ENCODE assay signal across 9 cellular contexts in genomic region chrX:120457766-120458180, GRCh38. TPM values are rescaled to one million over a fixed set of nuclear protein-coding genes. Genes with fewer than 3 reads are reported as not detected.
DNase-seq lines count a peak whose midpoint lies in the region; ATAC-seq and TF ChIP-seq lines count a peak whose summit lies in the region.
"Had no signal": no experiment of that assay in that cellular context is flagged by ENCODE, and none has a peak within 500 bp of the region (broad histone marks: within the 10 kb centered on the region; RNA-seq: fewer than 3 reads in every experiment).

No MANE protein-coding gene starts in this region.

- no peak for TF ChIP-seq CTCF in left ventricle myocardium inferior (IDR thresholded peaks at IDR 0.05; ENCODE audit: borderline replicate concordance)

- peak overlapping the region in 3 of 4 donors; percentile 44 to 74 (median 48) for H3K4me3 Mint-ChIP-seq in CD4-positive, CD25-positive, alpha-beta regulatory T cell

- peak overlapping the region in 2 of 3 donors; percentile 26 to 48 for H3K27ac Mint-ChIP-seq in CD4-positive, CD25-positive, alpha-beta regulatory T cell
- H3K27ac Mint-ChIP-seq: IgD-negative memory B cell had no signal

- DNase-seq in CD4-positive, CD25-positive, alpha-beta regulatory T cell = peak in 1 of 3 donors; percentile 26
- DNase-seq in SW480 (ENCODE audit: low spot score) (peak; percentile 16), left colon (no peak), COR-L47 (lab: John Stamatoyannopoulos, UW) (no peak), left ventricle myocardium inferior (no peak)
- DNase-seq in effector memory CD4-positive, alpha-beta T cell = no peak

- H3K4me1 ChIP-seq in CD4-positive, CD25-positive, alpha-beta regulatory T cell (ENCODE audit: control insufficient read depth, insufficient read depth, low read length, poor library complexity, severe bottlenecking) = peaks cover 26% of the 10 kb centered on the region
- H3K4me1 ChIP-seq in effector memory CD4-positive, alpha-beta T cell (ENCODE audit: control insufficient read depth, insufficient read depth, low read length, poor library complexity, severe bottlenecking) = peaks cover 8% of the 10 kb centered on the region
- H3K4me1 ChIP-seq in left ventricle myocardium inferior = peaks cover 29% of the 10 kb centered on the region

- ATAC-seq in CD4-positive, CD25-positive, alpha-beta regulatory T cell (ENCODE audit: low read depth in 2 of 2) = peak; percentile 58 to 60
- ATAC-seq in GM19351 (IDR thresholded peaks at IDR 0.05; ENCODE audit: unreplicated experiment) (peak; percentile 95), HG03378 (IDR thresholded peaks at IDR 0.05; ENCODE audit: unreplicated experiment) (peak; percentile 95), left colon (peak; percentile 31)

- peak overlapping the region; percentile 71 for H3K4me3 ChIP-seq in CD4-positive, CD25-positive, alpha-beta regulatory T cell (ENCODE audit: low read depth, low read length)
- no peak overlapping the region for H3K4me3 ChIP-seq in effector memory CD4-positive, alpha-beta T cell (ENCODE audit: insufficient read depth, low read depth, low read length, poor library complexity, severe bottlenecking)
- no peak overlapping the region for H3K4me3 ChIP-seq in left ventricle myocardium inferior

- H3K9me3 Mint-ChIP-seq in CD4-positive, CD25-positive, alpha-beta regulatory T cell = no peaks in the 10 kb centered on the region
- H3K9me3 Mint-ChIP-seq: IgD-negative memory B cell had no signal

- H3K27me3 Mint-ChIP-seq in CD4-positive, CD25-positive, alpha-beta regulatory T cell = no peaks in the 10 kb centered on the region

- H3K36me3 ChIP-seq in CD4-positive, CD25-positive, alpha-beta regulatory T cell (ENCODE audit: control insufficient read depth, insufficient read depth, low read length) = peaks cover 12% of the 10 kb centered on the region
- no peaks in the 10 kb centered on the region for H3K36me3 ChIP-seq in effector memory CD4-positive, alpha-beta T cell (ENCODE audit: control insufficient read depth, insufficient read depth, low read length)
- H3K36me3 ChIP-seq in left ventricle myocardium inferior = peaks cover 3% of the 10 kb centered on the region

- peaks cover 0 to 69% (median 38%) of the 10 kb centered on the region in 4 donors for H3K4me1 Mint-ChIP-seq in CD4-positive, CD25-positive, alpha-beta regulatory T cell

- H3K9me3 ChIP-seq in CD4-positive, CD25-positive, alpha-beta regulatory T cell (ENCODE audit: control insufficient read depth in 2 of 2, low read length in 2 of 2) = no peaks in the 10 kb centered on the region
- H3K9me3 ChIP-seq in effector memory CD4-positive, alpha-beta T cell (ENCODE audit: control insufficient read depth, low read length) = no peaks in the 10 kb centered on the region
- H3K9me3 ChIP-seq in left ventricle myocardium inferior (replicated peaks) = no peaks in the 10 kb centered on the region

- intact Hi-C loops in left colon (cut with DNase I, micrococcal nuclease) = no loop called here
- intact Hi-C loops in left ventricle myocardium inferior (cut with micrococcal nuclease) = no loop called here

- H3K36me3 Mint-ChIP-seq in CD4-positive, CD25-positive, alpha-beta regulatory T cell = no peaks in the 10 kb centered on the region

- no peaks in the 10 kb centered on the region for H3K27me3 ChIP-seq in CD4-positive, CD25-positive, alpha-beta regulatory T cell (ENCODE audit: control insufficient read depth, insufficient read depth, low read length)
- H3K27me3 ChIP-seq in effector memory CD4-positive, alpha-beta T cell (replicated peaks; ENCODE audit: control insufficient read depth, insufficient read depth, low read length, poor library complexity, severe bottlenecking) = no peaks in the 10 kb centered on the region
- H3K27me3 ChIP-seq in left ventricle myocardium inferior (ENCODE audit: low read depth) = no peaks in the 10 kb centered on the region

- peak overlapping the region; percentile 19 for H3K27ac ChIP-seq in CD4-positive, CD25-positive, alpha-beta regulatory T cell (ENCODE audit: insufficient read depth, low read length, poor library complexity, severe bottlenecking)
- H3K27ac ChIP-seq in effector memory CD4-positive, alpha-beta T cell (ENCODE audit: insufficient read depth, low read length, poor library complexity, severe bottlenecking) = no peak overlapping the region
- H3K27ac ChIP-seq in left ventricle myocardium inferior (replicated peaks) = no peak overlapping the region

RNA-seq across cellular contexts. Expression of gene LAMP2, which starts 11.3 kb away (rescaled TPM):
- total RNA-seq in CD4-positive, CD25-positive, alpha-beta regulatory T cell = 27.1 TPM
- 100 to 1,000 TPM in 3 of 4 donors, 10 to 100 TPM in 1; 92.2 to 128 (median 117) TPM for polyA plus RNA-seq in CD4-positive, CD25-positive, alpha-beta regulatory T cell
- total RNA-seq in left colon (10 to 100 TPM; 72.2 to 98.6 TPM), left ventricle myocardium inferior (54.7 TPM)

Comparison
In these comparisons a context has a peak if more than half of its experiments do, and no peak if none do; other contexts are left out.
1. ATAC-seq: peak in every context shown above with its lines; median percentile 95 in GM19351; 95 in HG03378; 59 in CD4-positive, CD25-positive, alpha-beta regulatory T cell; 31 in left colon.